20 cellular contexts compared by ENCODE assay signal in genomic region chr2:140354544-140354943, GRCh38.
"Had no signal": no experiment of that assay in that cellular context is flagged by ENCODE, and none has a peak within 500 bp of the region (broad histone marks: within the 10 kb centered on the region; RNA-seq: fewer than 3 reads in every experiment).

No MANE protein-coding gene starts in this region.

- H3K9me3 ChIP-seq: ovary, psoas muscle, sigmoid colon, stomach, thyroid gland had no signal

- H3K36me3 Mint-ChIP-seq: naive thymus-derived CD8-positive, alpha-beta T cell; stimulated activated effector memory CD8-positive, alpha-beta T cell treated with anti-CD3 and anti-CD28 coated beads, Interleukin-12 subunit alpha, Interleukin-12 subunit beta, amount 100 ng/mL, for 72 hours had no signal

- DNase-seq: effector memory CD8-positive, alpha-beta T cell; kidney; naive thymus-derived CD8-positive, alpha-beta T cell; nephron progenitor cell; occipital lobe; ovary; posterior cingulate gyrus; psoas muscle; right cardiac atrium; sigmoid colon; stimulated activated CD4-positive, alpha-beta T cell treated with anti-CD3 and anti-CD28 coated beads, Interleukin-2, amount 100 ng/mL, for 24 hours; stimulated activated CD4-positive, alpha-beta T cell treated with anti-CD3 and anti-CD28 coated beads, Interleukin-4, amount 100 ng/mL, for 24 hours; stimulated activated naive CD4-positive, alpha-beta T cell treated with Interleukin-2 at 50 U/mL for 16 hours; stomach; thyroid gland; trophoblast cell had no signal

- H3K4me3 ChIP-seq: coronary artery, lung, ovary, psoas muscle, sigmoid colon, stomach, thyroid gland had no signal

- ATAC-seq: effector memory CD8-positive, alpha-beta T cell; left lobe of liver; naive thymus-derived CD8-positive, alpha-beta T cell; psoas muscle; right cardiac atrium; stimulated activated effector memory CD8-positive, alpha-beta T cell treated with anti-CD3 and anti-CD28 coated beads, Interleukin-12 subunit alpha, Interleukin-12 subunit beta, amount 100 ng/mL, for 72 hours had no signal

- H3K9me3 Mint-ChIP-seq: nephron progenitor cell had no signal

- H3K4me3 Mint-ChIP-seq: effector memory CD8-positive, alpha-beta T cell; naive thymus-derived CD8-positive, alpha-beta T cell; nephron progenitor cell; stimulated activated effector memory CD8-positive, alpha-beta T cell treated with anti-CD3 and anti-CD28 coated beads, Interleukin-12 subunit alpha, Interleukin-12 subunit beta, amount 100 ng/mL, for 72 hours had no signal

- H3K27ac ChIP-seq: coronary artery, ovary, psoas muscle, sigmoid colon, stomach, thyroid gland had no signal

- H3K27ac Mint-ChIP-seq: effector memory CD8-positive, alpha-beta T cell; naive thymus-derived CD8-positive, alpha-beta T cell; nephron progenitor cell; stimulated activated effector memory CD8-positive, alpha-beta T cell treated with anti-CD3 and anti-CD28 coated beads, Interleukin-12 subunit alpha, Interleukin-12 subunit beta, amount 100 ng/mL, for 72 hours had no signal

- H3K27me3 ChIP-seq: ovary, sigmoid colon, stomach, thyroid gland had no signal

- H3K36me3 ChIP-seq: ovary, sigmoid colon, stomach, thyroid gland had no signal

- H3K27me3 Mint-ChIP-seq: effector memory CD8-positive, alpha-beta T cell; naive thymus-derived CD8-positive, alpha-beta T cell had no signal

- H3K4me1 Mint-ChIP-seq: naive thymus-derived CD8-positive, alpha-beta T cell; nephron progenitor cell; stimulated activated effector memory CD8-positive, alpha-beta T cell treated with anti-CD3 and anti-CD28 coated beads, Interleukin-12 subunit alpha, Interleukin-12 subunit beta, amount 100 ng/mL, for 72 hours had no signal

- H3K4me1 ChIP-seq: psoas muscle, sigmoid colon, stomach, thyroid gland had no signal
